8 cellular contexts compared by ENCODE assay signal in the genomic region with DNA sequence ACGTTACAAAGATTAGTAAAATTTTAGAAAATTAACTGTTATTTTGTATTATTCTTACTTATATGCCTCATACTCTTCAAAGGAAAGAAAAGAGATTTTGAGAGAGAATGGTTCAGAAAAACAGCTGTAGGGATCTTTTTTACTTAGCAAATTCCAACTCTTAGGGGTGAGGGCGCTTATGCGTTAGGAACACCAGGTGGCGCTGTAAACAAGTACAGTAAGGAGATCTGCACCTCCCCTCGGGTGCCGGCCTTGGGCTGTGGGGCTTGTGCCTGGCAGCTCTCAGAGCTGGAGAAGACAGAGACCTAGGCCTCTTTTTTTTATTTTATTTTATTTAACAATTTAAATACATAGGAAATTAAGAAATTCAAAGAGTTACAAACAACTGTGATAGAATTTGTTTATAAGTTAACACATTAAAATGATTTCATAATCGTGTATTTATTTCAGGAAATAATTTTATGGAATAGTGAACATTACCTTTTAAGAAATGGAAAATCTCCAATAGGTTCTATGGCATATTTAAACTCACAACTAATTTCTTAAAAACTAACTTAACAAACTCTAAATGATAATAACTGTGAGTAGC. TPM values are rescaled to one million over a fixed set of nuclear protein-coding genes. Genes with fewer than 3 reads are reported as not detected.
DNase-seq lines count a peak whose midpoint lies in the region; ATAC-seq and TF ChIP-seq lines count a peak whose summit lies in the region.

No MANE protein-coding gene starts in this region.

- intact Hi-C loops in thyroid gland (cut with DNase I), result loop anchor here (5.0 to 10.0 kb wide), 3 partner anchors 74 to 444 kb away; partner anchors contain the start of gene SYT14

- no peaks in the 10 kb centered on the region for H3K9me3 Mint-ChIP-seq in activated T-cell treated with anti-CD3 and anti-CD28 coated beads, Interleukin-2, amount 50 U/mL, for 72 hours

- H3K27ac ChIP-seq in Karpas-422 (ENCODE audit: low read length) (no peak overlapping the region), thyroid gland (no peak overlapping the region)

- TF ChIP-seq CTCF in fibroblast of the aortic adventitia (IDR thresholded peaks at IDR 0.05; ENCODE audit: insufficient read depth, low read length), result peak; percentile 95
- peak; percentile 76 to 85 (median 80) for TF ChIP-seq CTCF in thyroid gland (IDR thresholded peaks at IDR 0.05)

- no peaks in the 10 kb centered on the region for H3K27me3 ChIP-seq in Karpas-422 (ENCODE audit: low read length)
- H3K27me3 ChIP-seq in thyroid gland, result no peaks in the 10 kb centered on the region

- no peaks in the 10 kb centered on the region for H3K36me3 Mint-ChIP-seq in activated T-cell treated with anti-CD3 and anti-CD28 coated beads, Interleukin-2, amount 50 U/mL, for 72 hours (ENCODE audit: insufficient read depth in 2 of 2)

- H3K27ac Mint-ChIP-seq in activated T-cell treated with anti-CD3 and anti-CD28 coated beads, Interleukin-2, amount 50 U/mL, for 72 hours, result no peak overlapping the region

- H3K4me1 ChIP-seq in Karpas-422 (ENCODE audit: low read length), result no peaks in the 10 kb centered on the region
- H3K4me1 ChIP-seq in thyroid gland, result peaks cover 13 to 25% of the 10 kb centered on the region in 2 donors

- H3K4me3 ChIP-seq in Karpas-422 (ENCODE audit: low read length) (no peak overlapping the region), fibroblast of the aortic adventitia (ENCODE audit: low read depth, low read length) (no peak overlapping the region), thyroid gland (replicated peaks in 1 of 3) (no peak overlapping the region)

- ATAC-seq in GM21737 (IDR thresholded peaks at IDR 0.05; ENCODE audit: unreplicated experiment), result peak; percentile 75
- ATAC-seq in activated T-cell treated with anti-CD3 and anti-CD28 coated beads, Interleukin-2, amount 50 U/mL, for 72 hours (replicated peaks in 1 of 2), result peak; percentile 74 to 86

- H3K9ac ChIP-seq in Karpas-422 (ENCODE audit: low read length), result no peak overlapping the region

- no peaks in the 10 kb centered on the region for H3K4me1 Mint-ChIP-seq in activated T-cell treated with anti-CD3 and anti-CD28 coated beads, Interleukin-2, amount 50 U/mL, for 72 hours (ENCODE audit: low read depth)

- H2AFZ ChIP-seq in Karpas-422 (ENCODE audit: low read length), result no peak overlapping the region

- 15% methylated on average over 7 of the region's 7 CpGs for WGBS in thyroid gland, 2 donors

- no peak overlapping the region for H3K4me3 Mint-ChIP-seq in activated T-cell treated with anti-CD3 and anti-CD28 coated beads, Interleukin-2, amount 50 U/mL, for 72 hours

- H3K9me2 ChIP-seq in Karpas-422 (replicated peaks; ENCODE audit: insufficient read depth, low read length), result no peaks in the 10 kb centered on the region

- H3K9me3 ChIP-seq in Karpas-422 (ENCODE audit: low read length) (no peaks in the 10 kb centered on the region), thyroid gland (no peaks in the 10 kb centered on the region)

- no peak for TF ChIP-seq POLR2A in thyroid gland (IDR thresholded peaks at IDR 0.05)

- no peak overlapping the region for H3K4me2 ChIP-seq in Karpas-422 (ENCODE audit: low read depth, low read length, poor library complexity, severe bottlenecking)

- no peaks in the 10 kb centered on the region for H3K79me2 ChIP-seq in Karpas-422 (ENCODE audit: low read length)

- H4K20me1 ChIP-seq in Karpas-422 (ENCODE audit: insufficient read depth, low read depth, low read length), result no peaks in the 10 kb centered on the region

- DNase-seq in EL, result peak; percentile 79
- DNase-seq in Karpas-422, result peak; percentile 92
- DNase-seq in RPMI7951 (ENCODE audit: low read depth), result peak; percentile 72
- DNase-seq in activated T-cell treated with anti-CD3 and anti-CD28 coated beads, Interleukin-2, amount 50 U/mL, for 72 hours, result peak; percentile 74 to 75
- peak; percentile 93 for DNase-seq in fibroblast of the aortic adventitia (ENCODE audit: low read depth)
- DNase-seq in occipital lobe (lab: John Stamatoyannopoulos, UW), result peak; percentile 51
- peak; percentile 89 to 91 for DNase-seq in thyroid gland

- H3K27me3 Mint-ChIP-seq in activated T-cell treated with anti-CD3 and anti-CD28 coated beads, Interleukin-2, amount 50 U/mL, for 72 hours (ENCODE audit: low read depth), result peaks cover 25% of the 10 kb centered on the region

- peaks cover 3% of the 10 kb centered on the region; the same call in 1 of the 2 replicates for H3K36me3 ChIP-seq in Karpas-422 (ENCODE audit: insufficient read depth, low read length)
- H3K36me3 ChIP-seq in thyroid gland, result no peaks in the 10 kb centered on the region

RNA-seq across cellular contexts. Expression of gene UTP25, which starts 32.6 kb away (rescaled TPM):
- total RNA-seq in Karpas-422 (2014; rRNA removed; shearing (Covaris generic); ENCODE audit: low replicate concordance), result 7.6 and 11.7 TPM in 2 replicates
- 5.3 and 7.0 TPM in 2 replicates for total RNA-seq in RPMI7951 (2014; rRNA removed; shearing (Covaris generic))
- total RNA-seq in activated T-cell treated with anti-CD3 and anti-CD28 coated beads, Interleukin-2, amount 50 U/mL, for 72 hours, result 10 to 100 TPM; 11.5 to 11.9 TPM
- total RNA-seq in fibroblast of the aortic adventitia (ENCODE audit: low replicate concordance) (11.2 and 32.6 TPM in 2 replicates), occipital lobe (15.0 TPM), thyroid gland (10 to 100 TPM in 1 of 4 donors, 1 to 10 TPM in 3; 7.3 to 11.0 (median 7.8) TPM)

RNA-seq across cellular contexts. Expression of gene IRF6, which starts 54.4 kb away (rescaled TPM):
- 0.36 TPM in 1 of 2 replicates, not detected in the other for total RNA-seq in Karpas-422 (2014; rRNA removed; shearing (Covaris generic); ENCODE audit: low replicate concordance)
- total RNA-seq in RPMI7951 (2014; rRNA removed; shearing (Covaris generic)), result 0.20 and 0.24 TPM in 2 replicates
- total RNA-seq in activated T-cell treated with anti-CD3 and anti-CD28 coated beads, Interleukin-2, amount 50 U/mL, for 72 hours, result 1 to 10 TPM in 1 of 2 donors, under 1 TPM in 1; 0.49 to 2.3 TPM
- 3.1 TPM in 1 of 2 replicates, not detected in the other for total RNA-seq in fibroblast of the aortic adventitia (ENCODE audit: low replicate concordance)
- 0.31 TPM for total RNA-seq in occipital lobe
- 10 to 100 TPM; 26.7 to 41.9 (median 32.7) TPM for total RNA-seq in thyroid gland
